ENCODE assay signal across 11 cellular contexts in the genomic region with DNA sequence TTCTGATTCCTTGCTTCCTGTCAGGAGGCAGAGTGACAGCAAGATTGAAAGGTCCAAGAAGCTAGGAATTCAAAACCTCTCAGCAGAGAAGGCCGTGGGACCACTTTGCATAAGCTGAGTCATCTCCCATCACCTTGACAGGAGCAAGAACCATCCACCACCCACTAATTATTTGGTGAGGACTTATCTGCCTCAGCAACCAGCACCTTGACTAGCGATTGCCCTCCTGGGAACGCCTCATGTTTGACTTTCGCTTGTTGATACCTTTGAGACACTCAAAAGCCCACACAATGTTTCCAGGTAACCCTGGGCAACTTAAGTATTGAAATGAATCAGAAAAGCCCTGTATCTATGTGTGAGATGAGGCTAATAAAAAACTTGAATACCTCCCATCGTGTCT.
DNase-seq lines count a peak whose midpoint lies in the region; ATAC-seq and TF ChIP-seq lines count a peak whose summit lies in the region.
"Had no signal": no experiment of that assay in that cellular context is flagged by ENCODE, and none has a peak within 500 bp of the region (broad histone marks: within the 10 kb centered on the region; RNA-seq: fewer than 3 reads in every experiment).

No MANE protein-coding gene starts in this region.

- DNase-seq in GM12864 (ENCODE audit: low read depth), result peak; percentile 26
- no peak for DNase-seq in GDM1 (lab: John Stamatoyannopoulos, UW)
- no peak for DNase-seq in NCI-H146 treated with DMSO at 0.1 percent for 48 hours (lab: John Stamatoyannopoulos, UW; ENCODE audit: unreplicated experiment)
- no peak for DNase-seq in medulla oblongata (ENCODE audit: extremely low spot score)
- DNase-seq in AG08396 (ENCODE audit: low spot score), result no peak
- DNase-seq: hippocampal formation, testis had no signal

- ATAC-seq in GM19043 (IDR thresholded peaks at IDR 0.05; ENCODE audit: low read depth, unreplicated experiment) (peak; percentile 68), HG02798 (IDR thresholded peaks at IDR 0.05; ENCODE audit: poor library complexity, unreplicated experiment) (peak; percentile 75), HG03575 (IDR thresholded peaks at IDR 0.05; ENCODE audit: extremely low read depth, insufficient number of reproducible peaks, low FRiP score, unreplicated experiment) (peak; percentile 90)

- H3K4me3 ChIP-seq in GM12864 (ENCODE audit: low read depth, low read length), result no peak overlapping the region
- H3K4me3 ChIP-seq: BLaER1, testis had no signal

- TF ChIP-seq CTCF in GM12864 (IDR thresholded peaks at IDR 0.05; ENCODE audit: low read depth, low read length, missing control alignments), result no peak
